In the genomic region with DNA sequence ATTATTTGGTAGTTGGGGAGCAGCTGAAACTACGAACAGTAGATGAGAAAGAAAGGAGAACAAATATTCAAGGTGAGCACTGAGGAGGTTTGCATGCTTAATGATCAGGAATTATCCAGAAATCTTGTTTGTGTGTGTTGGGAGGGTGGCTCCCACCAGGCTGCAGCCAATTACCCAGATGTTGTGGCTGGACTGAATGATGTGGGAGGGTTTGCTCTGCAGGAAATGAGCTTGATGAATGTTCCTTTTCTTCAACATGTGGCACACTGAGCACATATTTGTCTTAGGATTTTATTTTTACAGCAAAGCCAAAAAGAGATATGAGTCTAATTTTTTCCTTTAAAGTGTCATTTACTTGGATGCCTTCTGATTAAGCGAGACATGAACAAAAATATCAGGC, we compare ENCODE assay signal across 21 cellular contexts.
"Had no signal": no experiment of that assay in that cellular context is flagged by ENCODE, and none has a peak within 500 bp of the region (broad histone marks: within the 10 kb centered on the region; RNA-seq: fewer than 3 reads in every experiment).

No MANE protein-coding gene starts in this region.

- FAIRE-seq: islet of Langerhans, TTC549 had no signal

- H3K9me3 Mint-ChIP-seq: activated B cell treated with CpG ODN at 0.5 μM for 24 hours; activated CD8-positive, alpha-beta T cell treated with anti-CD3 and anti-CD28 coated beads for 36 hours; activated naive CD4-positive, alpha-beta T cell treated with anti-CD3 and anti-CD28 coated beads, Interleukin-2, amount 50 U/mL, for 24 hours; endodermal cell; naive thymus-derived CD4-positive, alpha-beta T cell had no signal

- H3K27me3 ChIP-seq: cardiac muscle cell, transverse colon had no signal

- H3K4me1 ChIP-seq: adrenal gland, transverse colon had no signal

- H3K27me3 Mint-ChIP-seq: activated B cell treated with CpG ODN at 0.5 μM for 24 hours; naive thymus-derived CD4-positive, alpha-beta T cell; progenitor cell of endocrine pancreas had no signal

- H3K4me3 Mint-ChIP-seq: activated B cell treated with CpG ODN at 0.5 μM for 24 hours; activated CD8-positive, alpha-beta T cell treated with anti-CD3 and anti-CD28 coated beads for 36 hours; activated naive CD4-positive, alpha-beta T cell treated with anti-CD3 and anti-CD28 coated beads, Interleukin-2, amount 50 U/mL, for 24 hours; endodermal cell had no signal

- DNase-seq: activated B cell treated with CpG ODN at 0.5 μM for 24 hours; activated CD4-positive, alpha-beta T cell treated with anti-CD3 and anti-CD28 coated beads for 48 hours; activated effector memory CD4-positive, alpha-beta T cell treated with anti-CD3 and anti-CD28 coated beads, Interleukin-2, amount 50 U/mL, for 16 hours; activated T-cell treated with anti-CD3 and anti-CD28 coated beads, Interleukin-2, amount 50 U/mL, for 48 hours; adrenal gland; dorsolateral prefrontal cortex; endodermal cell; left colon; mucosa of descending colon; naive thymus-derived CD4-positive, alpha-beta T cell; occipital lobe; right cardiac atrium; small intestine; stimulated activated naive CD8-positive, alpha-beta T cell treated with anti-CD3 and anti-CD28 coated beads, Interleukin-15, Interleukin-2, amounts not matched to agents 100 U/mL and 50 U/mL, for 24 hours; transverse colon had no signal

- H3K27ac Mint-ChIP-seq: activated B cell treated with CpG ODN at 0.5 μM for 24 hours; activated CD8-positive, alpha-beta T cell treated with anti-CD3 and anti-CD28 coated beads for 36 hours; activated naive CD4-positive, alpha-beta T cell treated with anti-CD3 and anti-CD28 coated beads, Interleukin-2, amount 50 U/mL, for 24 hours; endodermal cell; naive thymus-derived CD4-positive, alpha-beta T cell; progenitor cell of endocrine pancreas had no signal

- H3K36me3 Mint-ChIP-seq: activated naive CD4-positive, alpha-beta T cell treated with anti-CD3 and anti-CD28 coated beads, Interleukin-2, amount 50 U/mL, for 24 hours; naive thymus-derived CD4-positive, alpha-beta T cell had no signal

- H3K9me3 ChIP-seq: adrenal gland, mucosa of descending colon, transverse colon had no signal

- H3K27ac ChIP-seq: adrenal gland, cardiac muscle cell, dorsolateral prefrontal cortex, transverse colon had no signal

- H3K36me3 ChIP-seq: adrenal gland, cardiac muscle cell, transverse colon had no signal

- H3K4me3 ChIP-seq: adrenal gland, cardiac muscle cell, dorsolateral prefrontal cortex, mucosa of descending colon, transverse colon had no signal
